Comparison of ENCODE assay signal across 8 cellular contexts in the genomic region with DNA sequence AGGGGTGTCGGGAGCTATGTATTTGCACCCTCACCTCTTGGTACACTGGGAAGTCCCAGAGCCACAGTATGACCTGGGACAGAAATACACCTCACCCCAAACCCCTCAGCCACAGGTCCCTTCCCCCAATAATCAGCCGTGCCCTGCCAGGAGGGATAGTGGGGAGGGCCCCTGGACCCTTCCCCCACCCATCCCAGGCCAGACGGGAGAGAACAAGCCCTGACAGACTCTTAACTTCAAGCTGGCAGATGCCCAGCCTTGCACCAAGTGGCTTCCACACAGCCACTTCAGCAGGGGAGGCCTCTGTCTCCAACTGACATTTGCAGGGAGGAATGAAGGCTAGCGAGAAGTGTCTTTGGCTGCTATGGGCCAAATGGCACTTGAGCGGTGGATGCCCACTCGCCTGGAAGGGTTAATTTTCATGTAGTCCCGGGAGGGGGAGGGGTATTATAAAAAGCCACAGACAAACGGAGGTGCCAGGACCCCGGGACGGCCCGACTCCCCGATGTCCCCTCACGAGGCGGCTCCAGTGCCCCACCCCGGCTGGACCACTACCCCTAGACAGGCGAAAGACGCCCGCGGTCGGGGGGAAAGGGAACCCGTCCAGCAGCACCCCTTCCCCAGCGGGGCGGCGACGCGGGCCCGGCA. TPM values are rescaled to one million over a fixed set of nuclear protein-coding genes. Genes with fewer than 3 reads are reported as not detected.
DNase-seq lines count a peak whose midpoint lies in the region; ATAC-seq and TF ChIP-seq lines count a peak whose summit lies in the region.

No MANE protein-coding gene starts in this region.

- H3K9ac ChIP-seq in SK-N-SH = peak overlapping the region; percentile 95

- POLR2A ChIA-PET in SK-N-SH (lab: Yijun Ruan, JAX) = interaction anchor here (0.6 kb wide), 1 partner anchor 51 kb away, joined by 3 read pairs; a partner anchor contains a TSS

- peak overlapping the region; percentile 31; the same call in 1 of the 2 replicates for H2AFZ ChIP-seq in SK-N-SH (ENCODE audit: low read depth)

- H3K9me3 ChIP-seq in HAP-1 = no peaks in the 10 kb centered on the region
- H3K9me3 ChIP-seq in SK-N-SH = no peaks in the 10 kb centered on the region

- in situ Hi-C loops in HAP-1 (cut with MboI; ENCODE audit: low sequenced_read_pairs) = no loop called here

- no peak for TF ChIP-seq RAD21 in SK-N-SH (IDR thresholded peaks at IDR 0.05; ENCODE audit: low read length)

- H3F3A ChIP-seq in SK-N-SH (replicated peaks; ENCODE audit: insufficient read depth) = peaks cover 17% of the 10 kb centered on the region

- no peaks in the 10 kb centered on the region for H3K36me3 Mint-ChIP-seq in osteocyte (ENCODE audit: unreplicated experiment)

- H3K27me3 ChIP-seq in HAP-1 (ENCODE audit: low read depth) (no peaks in the 10 kb centered on the region), SK-N-SH (ENCODE audit: insufficient read depth) (no peaks in the 10 kb centered on the region)

- H3K4me2 ChIP-seq in SK-N-SH = peak overlapping the region; percentile 94

- ATAC-seq in GM18868 (IDR thresholded peaks at IDR 0.05; ENCODE audit: unreplicated experiment) = no peak

- CTCF ChIA-PET in SK-N-SH (lab: Yijun Ruan, JAX) = interaction anchor here (1.2 to 18.9 kb wide), 5 partner anchors 10 to 301 kb away, joined by 3 to 392 read pairs (median 6); no protein-coding TSS in a partner anchor

- peaks cover 45% of the 10 kb centered on the region for H3K79me2 ChIP-seq in SK-N-SH (ENCODE audit: insufficient read depth)

- H4K20me1 ChIP-seq in SK-N-SH (ENCODE audit: insufficient read depth) = no peaks in the 10 kb centered on the region

- no peak for TF ChIP-seq EP300 in SK-N-SH (IDR thresholded peaks at IDR 0.05; ENCODE audit: borderline replicate concordance in 1 of 2, low read depth in 1 of 2, low read length in 1 of 2)

- TF ChIP-seq CTCF in SK-N-SH (IDR thresholded peaks at IDR 0.05) (no peak), foreskin fibroblast (IDR thresholded peaks at IDR 0.05; ENCODE audit: low read depth, low read length) (no peak), osteocyte (IDR thresholded peaks at IDR 0.05) (no peak)

- H3K9me2 ChIP-seq in SK-N-SH = no peaks in the 10 kb centered on the region

- peaks cover 63% of the 10 kb centered on the region for H3K4me1 Mint-ChIP-seq in osteocyte (ENCODE audit: unreplicated experiment)

- WGBS in SK-N-SH (ENCODE audit: low lambda C conversion rate) = 35% methylated on average over 14 of the region's 27 CpGs

- H3K4me3 ChIP-seq in HAP-1 (peak overlapping the region; percentile 29), SK-N-SH (ENCODE audit: low read depth in 2 of 2, low read length in 1 of 2) (peak overlapping the region; percentile 58 to 81), foreskin fibroblast (ENCODE audit: low read depth in 1 of 2, low read length in 2 of 2) (peak overlapping the region; percentile 82 to 94)

- DNase-seq in HAP-1 (ENCODE audit: low spot score in 2 of 2) = peak in 1 of 2 experiments; percentile 28
- no peak for DNase-seq in SK-N-SH
- DNase-seq in foreskin fibroblast = peak in 1 of 2 donors; percentile 53
- DNase-seq in osteocyte (ENCODE audit: extremely low spot score, unreplicated experiment) = no peak
- DNase-seq in 8988T = no peak
- DNase-seq in activated CD4-positive, alpha-beta T cell treated with anti-CD3 and anti-CD28 coated beads for 4 hours = no peak
- DNase-seq in NCI-H345 treated with DMSO at 0.1 percent for 48 hours (lab: John Stamatoyannopoulos, UW; ENCODE audit: unreplicated experiment) = no peak

- H3K4me3 Mint-ChIP-seq in osteocyte (ENCODE audit: unreplicated experiment) = peak overlapping the region; percentile 83

- no peaks in the 10 kb centered on the region for H3K36me3 ChIP-seq in HAP-1 (replicated peaks)
- no peaks in the 10 kb centered on the region for H3K36me3 ChIP-seq in SK-N-SH (replicated peaks in 1 of 2; ENCODE audit: control insufficient read depth in 1 of 2, insufficient read depth in 2 of 2, low read length in 1 of 2)

- peak overlapping the region; percentile 97 for H3K27ac Mint-ChIP-seq in osteocyte (ENCODE audit: unreplicated experiment)

- H3K27me3 Mint-ChIP-seq in osteocyte (ENCODE audit: unreplicated experiment) = no peaks in the 10 kb centered on the region

- H3K9me3 Mint-ChIP-seq in osteocyte (ENCODE audit: unreplicated experiment) = no peaks in the 10 kb centered on the region

- peak overlapping the region in 1 of 2 experiments; percentile 92; a peak in 1 of 4 replicates for H3K27ac ChIP-seq in SK-N-SH (ENCODE audit: low read depth in 2 of 2, low read length in 1 of 2)

- H3K4me1 ChIP-seq in HAP-1 (peaks cover 6% of the 10 kb centered on the region), SK-N-SH (ENCODE audit: control insufficient read depth in 1 of 2, insufficient read depth in 2 of 2, low read depth in 1 of 2, low read length in 1 of 2) (peaks cover 9 to 13% of the 10 kb centered on the region in 2 experiments; a peak in 3 of 4 replicates)

TF ChIP-seq in SK-N-SH, 30 proteins besides CTCF, POLR2A, EP300 and RAD21:
- no peak for TF ChIP-seq RFX5 (IDR thresholded peaks at IDR 0.05; ENCODE audit: low read length)
- no peak for TF ChIP-seq GABPA (IDR thresholded peaks at IDR 0.05; ENCODE audit: low read depth)
- no peak for TF ChIP-seq JUND (IDR thresholded peaks at IDR 0.05)
- TF ChIP-seq NRF1 (IDR thresholded peaks at IDR 0.05; ENCODE audit: low read depth, low read length) = no peak

RNA-seq across cellular contexts. Expression of a gene that starts 0.5 kb away (rescaled TPM):
- 25.6 and 32.0 TPM in 2 replicates for polyA plus RNA-seq in SK-N-SH (2012; rRNA removed)
- 40.4 and 45.3 TPM in 2 replicates for polyA plus RNA-seq in SK-N-SH (2012; cell fraction: cytosol; rRNA removed)
- 26.0 and 30.2 TPM in 2 replicates for polyA plus RNA-seq in SK-N-SH (2012; cell fraction: nucleus; rRNA removed)
- 23.0 and 24.6 TPM in 2 replicates for total RNA-seq in osteocyte

RNA-seq across cellular contexts. Expression of a gene that starts 51.1 kb away (rescaled TPM):
- polyA plus RNA-seq in SK-N-SH (2012; rRNA removed) = 107 and 108 TPM in 2 replicates
- polyA plus RNA-seq in SK-N-SH (2012; cell fraction: cytosol; rRNA removed) = 105 and 119 TPM in 2 replicates
- 68.5 and 120 TPM in 2 replicates for polyA plus RNA-seq in SK-N-SH (2012; cell fraction: nucleus; rRNA removed)
- 244 and 254 TPM in 2 replicates for total RNA-seq in osteocyte

RNA-seq across cellular contexts. Expression of a gene that starts 51.7 kb away (rescaled TPM):
- polyA plus RNA-seq in SK-N-SH (2012; rRNA removed) = 59.2 and 69.8 TPM in 2 replicates
- polyA plus RNA-seq in SK-N-SH (2012; cell fraction: cytosol; rRNA removed) = 87.4 and 157 TPM in 2 replicates
- polyA plus RNA-seq in SK-N-SH (2012; cell fraction: nucleus; rRNA removed) = 31.8 and 44.5 TPM in 2 replicates
- 33.2 and 37.0 TPM in 2 replicates for total RNA-seq in osteocyte

Comparison
In these comparisons a context has a peak if more than half of its experiments do, and no peak if none do; other contexts are left out.
1. H3K4me3 ChIP-seq: peak in every context shown above with its lines; median percentile 88 in foreskin fibroblast; 70 in SK-N-SH; 29 in HAP-1.